8 cellular contexts compared by ENCODE assay signal in the genomic region with DNA sequence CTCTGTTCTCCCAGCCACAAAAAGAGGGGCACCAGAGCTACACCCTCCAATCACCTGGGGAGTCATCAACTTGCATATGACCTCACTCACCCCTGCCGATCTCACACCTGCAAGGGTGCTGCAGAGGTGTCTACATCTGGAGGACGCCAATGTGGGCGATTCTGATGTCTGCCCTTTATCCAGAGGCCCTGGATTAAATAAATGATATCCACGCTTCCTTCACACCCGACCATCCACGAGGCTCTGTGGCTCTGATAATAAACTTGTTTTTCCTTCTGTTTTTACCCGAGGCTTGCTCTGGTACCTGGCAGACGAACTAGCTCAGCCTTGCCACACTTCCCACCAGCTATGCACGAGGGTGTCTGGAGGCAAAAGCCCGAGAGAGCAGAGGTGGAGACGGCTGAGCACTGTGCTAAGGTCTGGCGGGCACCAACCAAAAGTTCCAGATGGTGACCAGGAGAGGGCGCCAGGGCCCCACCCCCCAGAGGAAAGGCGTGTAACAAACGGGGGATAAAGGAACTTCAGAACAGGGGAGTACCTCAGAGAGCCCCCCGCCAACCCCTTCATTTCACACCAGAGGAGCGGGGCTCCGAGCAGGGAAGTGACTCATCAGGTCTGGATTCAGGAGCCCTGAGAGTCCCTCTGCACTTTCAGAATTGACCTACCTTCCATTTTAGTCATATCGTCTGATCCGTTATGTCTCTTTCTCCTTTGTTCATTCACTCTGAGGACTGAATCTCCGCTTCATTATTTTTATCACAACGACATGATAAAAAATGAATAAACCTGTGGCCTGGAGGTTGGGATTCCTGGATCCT. TPM values are rescaled to one million over a fixed set of nuclear protein-coding genes. Genes with fewer than 3 reads are reported as not detected.
DNase-seq lines count a peak whose midpoint lies in the region; ATAC-seq and TF ChIP-seq lines count a peak whose summit lies in the region.

No MANE protein-coding gene starts in this region.

- no peaks in the 10 kb centered on the region for H4K20me1 ChIP-seq in OCI-LY1 (ENCODE audit: insufficient read depth, low read length)

- H3K9ac ChIP-seq in OCI-LY1 (ENCODE audit: low read length) = no peak overlapping the region

- H3K9me3 ChIP-seq in OCI-LY1 (ENCODE audit: low read length) = no peaks in the 10 kb centered on the region
- no peaks in the 10 kb centered on the region for H3K9me3 ChIP-seq in psoas muscle

- TF ChIP-seq CTCF in AG04449 (IDR thresholded peaks at IDR 0.05; ENCODE audit: insufficient read depth, low read length, missing control alignments) = peak; percentile 84
- peak; percentile 88 for TF ChIP-seq CTCF in GM13977 (IDR thresholded peaks at IDR 0.05; ENCODE audit: extremely low read depth, insufficient read depth, missing control alignments)
- TF ChIP-seq CTCF in OCI-LY1 (IDR thresholded peaks at IDR 0.05; ENCODE audit: low read length) = peak; percentile 66
- peak; percentile 86 for TF ChIP-seq CTCF in psoas muscle (IDR thresholded peaks at IDR 0.05)

- H3K4me3 ChIP-seq in AG04449 (ENCODE audit: low read depth, low read length) = no peak overlapping the region
- H3K4me3 ChIP-seq in OCI-LY1 (ENCODE audit: low read depth, low read length, poor library complexity, severe bottlenecking) = no peak overlapping the region
- H3K4me3 ChIP-seq in psoas muscle = no peak overlapping the region

- WGBS in psoas muscle, 3 donors = 25 to 31% (median 29%) methylated on average over 22 of the region's 22 CpGs

- CTCF ChIA-PET in AG04449 (lab: Yijun Ruan, JAX) = interaction anchor here (0.9 to 12.9 kb wide), 12 partner anchors 9 to 68 kb away, joined by 3 to 305 read pairs (median 4); no protein-coding TSS in a partner anchor

- ATAC-seq in HG03103 (IDR thresholded peaks at IDR 0.05; ENCODE audit: low read depth, unreplicated experiment) (peak; percentile 69), psoas muscle (peak; percentile 85 to 95 (median 90))

- no peak overlapping the region for H2AFZ ChIP-seq in OCI-LY1 (ENCODE audit: low read length)

- H3F3A ChIP-seq in OCI-LY1 (ENCODE audit: insufficient read depth, low read length) = no peaks in the 10 kb centered on the region

- H3K27ac ChIP-seq in OCI-LY1 (ENCODE audit: low read depth, low read length, poor library complexity, severe bottlenecking) (no peak overlapping the region), psoas muscle (no peak overlapping the region)

- no peak overlapping the region for H3K4me2 ChIP-seq in OCI-LY1 (ENCODE audit: low read length)

- no peak for DNase-seq in AG04449 (ENCODE audit: low read depth, low spot score)
- DNase-seq in GM13977 (ENCODE audit: low spot score) = peak; percentile 69
- DNase-seq in activated T-cell treated with anti-CD3 and anti-CD28 coated beads, Interleukin-2, amount 50 U/mL, for 48 hours = peak; percentile 69 to 76
- DNase-seq in germinal center (ENCODE audit: low spot score) = peak; percentile 61
- DNase-seq in psoas muscle = peak; percentile 42 to 73
- DNase-seq in epidermal melanocyte (ENCODE audit: insufficient read length, low spot score) = no peak

- no peaks in the 10 kb centered on the region for H3K4me1 ChIP-seq in OCI-LY1 (ENCODE audit: insufficient read depth, low read length, severe bottlenecking)
- H3K4me1 ChIP-seq in psoas muscle = peaks cover 14% of the 10 kb centered on the region

- no peaks in the 10 kb centered on the region for H3K9me2 ChIP-seq in OCI-LY1 (ENCODE audit: low read depth, low read length)

- H3K79me2 ChIP-seq in OCI-LY1 (ENCODE audit: insufficient read depth, low read length) = no peaks in the 10 kb centered on the region

- POLR2A ChIA-PET in AG04449 (lab: Yijun Ruan, JAX) = no interaction called here

- in situ Hi-C loops in GM13977 (cut with MboI; ENCODE audit: low pct_unique_long_range_greater_than_20kb, low sequenced_read_pairs, unreplicated experiment) = no loop called here

- no peaks in the 10 kb centered on the region for H3K36me3 ChIP-seq in OCI-LY1 (ENCODE audit: insufficient read depth, low read length)
- peaks cover 7 to 38% of the 10 kb centered on the region in 2 donors for H3K36me3 ChIP-seq in psoas muscle (ENCODE audit: insufficient read depth in 1 of 2, low read depth in 1 of 2)

- intact Hi-C loops in psoas muscle (cut with DNase I) = loop anchor here (1.0 to 2.0 kb wide), 2 partner anchors 66 kb away; no protein-coding TSS in a partner anchor

- H3K27me3 ChIP-seq in OCI-LY1 (ENCODE audit: insufficient read depth, low read length) (no peaks in the 10 kb centered on the region), psoas muscle (ENCODE audit: insufficient read depth in 3 of 3, low read length in 2 of 3) (no peaks in the 10 kb centered on the region)

RNA-seq across cellular contexts. Expression of a gene that starts 13.5 kb away (rescaled TPM):
- 10 to 100 TPM; 11.1 to 69.0 (median 26.4) TPM for total RNA-seq in psoas muscle
- polyA plus RNA-seq in psoas muscle = 10 to 100 TPM; 15.6 to 42.1 (median 17.2) TPM

Comparison
In these comparisons a context has a peak if more than half of its experiments do, and no peak if none do; other contexts are left out.
1. DNase-seq: peak in GM13977 (single experiment), activated T-cell treated with anti-CD3 and anti-CD28 coated beads, Interleukin-2, amount 50 U/mL, for 48 hours (2 of 2), germinal center (single experiment) and psoas muscle (2 of 2); none in AG04449 (single experiment) and epidermal melanocyte (single experiment).
2. Peak in every context shown above with its lines, with median percentiles within 50 percentile points of each other: CTCF ChIP-seq.